10 cellular contexts compared by ENCODE assay signal in genomic region chr5:151125421-151125820, GRCh38. TPM values are rescaled to one million over a fixed set of nuclear protein-coding genes. Genes with fewer than 3 reads are reported as not detected.
DNase-seq lines count a peak whose midpoint lies in the region; ATAC-seq and TF ChIP-seq lines count a peak whose summit lies in the region.
"Had no signal": no experiment of that assay in that cellular context is flagged by ENCODE, and none has a peak within 500 bp of the region (broad histone marks: within the 10 kb centered on the region; RNA-seq: fewer than 3 reads in every experiment).

No MANE protein-coding gene starts in this region.

- H3K36me3 ChIP-seq in DND-41 (ENCODE audit: insufficient read depth, low read length) (peaks cover 90% of the 10 kb centered on the region), hepatocyte (replicated peaks; ENCODE audit: insufficient read depth, low read depth) (no peaks in the 10 kb centered on the region), uterus (no peaks in the 10 kb centered on the region)

- H2BK12ac ChIP-seq in H9 (ENCODE audit: insufficient read length, low read depth, low read length), result no peak overlapping the region

- peak overlapping the region; percentile 85 to 92 for H3K27ac Mint-ChIP-seq in T-cell
- peak overlapping the region; percentile 96 to 100 (median 98) for H3K27ac Mint-ChIP-seq in naive B cell
- H3K27ac Mint-ChIP-seq in H9, result no peak overlapping the region

- no peak overlapping the region for H3K14ac ChIP-seq in H9 (ENCODE audit: insufficient read depth, low read length)

- H4K8ac ChIP-seq in H9 (replicated peaks; ENCODE audit: insufficient read length, low read depth, low read length), result no peak overlapping the region

- H3K9me3 Mint-ChIP-seq in T-cell (no peaks in the 10 kb centered on the region), naive B cell (no peaks in the 10 kb centered on the region), H9 (no peaks in the 10 kb centered on the region)

- H3T11ph ChIP-seq in H9 (ENCODE audit: low read length), result no peak overlapping the region

- no peak overlapping the region for H3K56ac ChIP-seq in H9 (ENCODE audit: insufficient read length, low read depth, low read length)

- peak overlapping the region; percentile 4 to 56 (median 10) for H3K4me3 Mint-ChIP-seq in T-cell
- peak overlapping the region; percentile 53 to 92 (median 82) for H3K4me3 Mint-ChIP-seq in naive B cell
- no peak overlapping the region for H3K4me3 Mint-ChIP-seq in H9

- peaks cover 35% of the 10 kb centered on the region for H3K4me1 ChIP-seq in DND-41 (ENCODE audit: insufficient read depth, low read length)
- no peaks in the 10 kb centered on the region for H3K4me1 ChIP-seq in H9 (ENCODE audit: insufficient read depth, low read length)
- H3K4me1 ChIP-seq in hepatocyte (ENCODE audit: insufficient read depth), result peaks cover under 1% of the 10 kb centered on the region
- no peaks in the 10 kb centered on the region for H3K4me1 ChIP-seq in uterus

- DNase-seq in DND-41 (no peak), T-cell (peak in 14 of 34 experiments; percentile 6 to 47 (median 28)), naive B cell (peak; percentile 78), NCI-H1930 (lab: John Stamatoyannopoulos, UW) (no peak), H9 (no peak), hepatocyte (ENCODE audit: low spot score) (no peak), uterus (no peak)
- DNase-seq: NCI-H2081 treated with DMSO at 0.1 percent for 48 hours had no signal

- H3K27ac ChIP-seq in DND-41 (ENCODE audit: low read length) (peak overlapping the region; percentile 60), H9 (ENCODE audit: insufficient read length, low read depth, low read length) (no peak overlapping the region), hepatocyte (no peak overlapping the region), uterus (no peak overlapping the region)
- H3K27ac ChIP-seq: lower lobe of right lung had no signal

- no peak overlapping the region for H2BK5ac ChIP-seq in H9 (ENCODE audit: insufficient read length, low read length)

- H4K20me1 ChIP-seq in DND-41 (ENCODE audit: insufficient read depth, low read length) (peaks cover 8% of the 10 kb centered on the region), H9 (ENCODE audit: control insufficient read depth, insufficient read depth, insufficient read length) (peaks cover 2% of the 10 kb centered on the region), hepatocyte (ENCODE audit: insufficient read depth, poor library complexity, severe bottlenecking) (no peaks in the 10 kb centered on the region)

- H3K36me3 Mint-ChIP-seq in T-cell (peaks cover 65% of the 10 kb centered on the region), naive B cell (peaks cover 25 to 53% of the 10 kb centered on the region in 2 donors), H9 (ENCODE audit: insufficient read depth in 1 of 3, low read depth in 3 of 3) (peaks cover 10 to 64% (median 57%) of the 10 kb centered on the region in 3 experiments; a peak in 6 of 7 replicates)

- no CpG with 5 or more reads among the region's 7 CpGs for WGBS in H9 (ENCODE audit: extremely low coverage, insufficient read length, low lambda C conversion rate)
- WGBS in hepatocyte (ENCODE audit: low lambda C conversion rate, missing lambda C conversion rate), result 88% methylated on average over 7 of the region's 7 CpGs

- CTCF ChIA-PET in T-cell (lab: Charles Lee), result interaction anchor here (0.5 to 8.1 kb wide), 43 partner anchors 7 to 363 kb away, joined by 3 to 173 read pairs (median 5); partner anchors contain the start of genes ANXA6 (in 1 of the 2) and GM2A (in 1 of the 2)

- H3K27me3 ChIP-seq in DND-41 (ENCODE audit: insufficient read depth, low read length, poor library complexity) (no peaks in the 10 kb centered on the region), H9 (ENCODE audit: insufficient read depth, low read length) (no peaks in the 10 kb centered on the region), hepatocyte (no peaks in the 10 kb centered on the region), uterus (no peaks in the 10 kb centered on the region)

- no peak overlapping the region for H4K91ac ChIP-seq in H9 (ENCODE audit: insufficient read length, low read depth, low read length)

- H3K23me2 ChIP-seq in H9 (ENCODE audit: insufficient read length, low read depth, low read length, poor library complexity, severe bottlenecking), result no peaks in the 10 kb centered on the region

- POLR2A ChIA-PET in T-cell (lab: Charles Lee), result interaction anchor here (0.7 to 1.2 kb wide), 8 partner anchors 17 to 89 kb away, joined by 3 to 7 read pairs (median 4); no protein-coding TSS in a partner anchor

- no peaks in the 10 kb centered on the region for H3K27me3 Mint-ChIP-seq in T-cell
- peaks cover 0 to 4% (median 0%) of the 10 kb centered on the region in 3 donors for H3K27me3 Mint-ChIP-seq in naive B cell
- no peaks in the 10 kb centered on the region for H3K27me3 Mint-ChIP-seq in H9 (ENCODE audit: low read depth)

- no peak overlapping the region for H3K4ac ChIP-seq in H9 (ENCODE audit: low read depth, low read length)

- H3K9me3 ChIP-seq in DND-41 (ENCODE audit: insufficient read depth, low read length, severe bottlenecking), result no peaks in the 10 kb centered on the region
- H3K9me3 ChIP-seq in H9 (ENCODE audit: control insufficient read depth, low read depth, low read length), result no peaks in the 10 kb centered on the region
- H3K9me3 ChIP-seq in hepatocyte (ENCODE audit: low read depth), result no peaks in the 10 kb centered on the region
- no peaks in the 10 kb centered on the region for H3K9me3 ChIP-seq in uterus
- H3K9me3 ChIP-seq: lower lobe of right lung had no signal

- H3K23ac ChIP-seq in H9 (ENCODE audit: insufficient read length, low read depth, low read length), result no peak overlapping the region

- no peak overlapping the region for H2BK15ac ChIP-seq in H9 (ENCODE audit: low read depth, low read length)

- H2AFZ ChIP-seq in DND-41 (ENCODE audit: low read depth, low read length) (no peak overlapping the region), H9 (ENCODE audit: low read length) (no peak overlapping the region), hepatocyte (no peak overlapping the region)

- no peak for TF ChIP-seq POLR2A in uterus (IDR thresholded peaks at IDR 0.05)

- H3K18ac ChIP-seq in H9 (ENCODE audit: insufficient read length, low read depth, low read length), result no peak overlapping the region

- H3K79me1 ChIP-seq in H9 (ENCODE audit: insufficient read depth, low read depth, low read length, poor library complexity, severe bottlenecking), result no peaks in the 10 kb centered on the region

- ATAC-seq in DND-41 (ENCODE audit: insufficient read depth, low read depth) (no peak), GM21447 (IDR thresholded peaks at IDR 0.05; ENCODE audit: unreplicated experiment) (peak; percentile 25), T-cell (replicated peaks in 1 of 4) (peak in 3 of 4 experiments; percentile 24 to 46 (median 45)), naive B cell (ENCODE audit: low read depth in 2 of 2) (peak; percentile 43 to 50)

- H3K4me2 ChIP-seq in DND-41 (ENCODE audit: insufficient read depth, low read length), result no peak overlapping the region
- no peak overlapping the region for H3K4me2 ChIP-seq in H9 (ENCODE audit: insufficient read depth, insufficient read length, low read length)
- no peak overlapping the region for H3K4me2 ChIP-seq in hepatocyte

- no peak overlapping the region for H3K4me3 ChIP-seq in DND-41 (ENCODE audit: low read depth in 1 of 2, low read length in 2 of 2)
- H3K4me3 ChIP-seq in hepatocyte, result no peak overlapping the region
- H3K4me3 ChIP-seq in uterus, result no peak overlapping the region
- H3K4me3 ChIP-seq: lower lobe of right lung had no signal

- no peak overlapping the region for H4K5ac ChIP-seq in H9 (ENCODE audit: insufficient read length, low read depth, low read length)

- H3K4me1 Mint-ChIP-seq in T-cell (peaks cover 41 to 59% (median 59%) of the 10 kb centered on the region in 3 donors), naive B cell (peaks cover 57 to 79% (median 69%) of the 10 kb centered on the region in 3 donors), H9 (peaks cover 9 to 10% of the 10 kb centered on the region in 2 experiments)

- TF ChIP-seq CTCF in DND-41 (IDR thresholded peaks at IDR 0.05; ENCODE audit: borderline replicate concordance, extremely low read depth, low read length, poor library complexity, severe bottlenecking) (no peak), H9 (conservative IDR thresholded peaks at IDR 0.05) (no peak), hepatocyte (IDR thresholded peaks at IDR 0.05; ENCODE audit: poor library complexity) (no peak), uterus (IDR thresholded peaks at IDR 0.05) (no peak)

- no peak overlapping the region for H3K9ac ChIP-seq in DND-41 (ENCODE audit: low read depth, low read length)
- H3K9ac ChIP-seq in H9 (ENCODE audit: extremely low read depth, insufficient read length, low read length), result no peak overlapping the region

- no peak overlapping the region for H2AK5ac ChIP-seq in H9 (ENCODE audit: insufficient read length, low read length)

- intact Hi-C loops in uterus (cut with DNase I; ENCODE audit: low total_unique reads), result loop anchor here (10.0 kb wide), 1 partner anchor 109 kb away; no protein-coding TSS in a partner anchor

- H3K9me2 ChIP-seq in hepatocyte (replicated peaks; ENCODE audit: insufficient read depth), result no peaks in the 10 kb centered on the region

- H2BK120ac ChIP-seq in H9 (ENCODE audit: low read depth, low read length, poor library complexity, severe bottlenecking), result no peak overlapping the region

- H2BK20ac ChIP-seq in H9 (ENCODE audit: low read depth, low read length, poor library complexity, severe bottlenecking), result no peak overlapping the region

- H3K79me2 ChIP-seq in DND-41 (ENCODE audit: insufficient read depth, low read length), result no peaks in the 10 kb centered on the region
- H3K79me2 ChIP-seq in H9 (ENCODE audit: insufficient read depth, low read length), result no peaks in the 10 kb centered on the region
- no peaks in the 10 kb centered on the region for H3K79me2 ChIP-seq in hepatocyte

RNA-seq across cellular contexts. Expression of gene ANXA6, which starts 32.2 kb away (rescaled TPM):
- 100 to 1,000 TPM; 266 to 395 (median 345) TPM for total RNA-seq in T-cell
- 100 to 1,000 TPM; 183 to 442 (median 326) TPM for polyA plus RNA-seq in naive B cell (ENCODE audit: low read depth in 6 of 6)
- 93.2 and 98.7 TPM in 2 replicates for total RNA-seq in H9 (2021)
- total RNA-seq in hepatocyte, result 148 and 152 TPM in 2 replicates
- polyA plus RNA-seq in hepatocyte, result 116 and 122 TPM in 2 replicates
- total RNA-seq in uterus, result 100 to 1,000 TPM; 131 to 346 (median 252) TPM

RNA-seq across cellular contexts. Expression of gene TNIP1, which starts 44.6 kb away (rescaled TPM):
- total RNA-seq in T-cell (100 to 1,000 TPM; 118 to 211 (median 170) TPM), H9 (2021) (40.8 and 43.7 TPM in 2 replicates), hepatocyte (54.3 and 64.6 TPM in 2 replicates), uterus (10 to 100 TPM; 35.6 to 70.8 (median 50.7) TPM)
- polyA plus RNA-seq in naive B cell (ENCODE audit: low read depth in 6 of 6) (10 to 100 TPM; 36.2 to 68.2 (median 55.5) TPM), hepatocyte (48.0 and 57.0 TPM in 2 replicates)

Comparison
In these comparisons a context has a peak if more than half of its experiments do, and no peak if none do; other contexts are left out.
1. H3K27ac Mint-ChIP-seq: peak in T-cell (2 of 2) and naive B cell (6 of 6); none in H9 (0 of 3).
2. H3K4me3 Mint-ChIP-seq: peak in T-cell (3 of 3) and naive B cell (8 of 8); none in H9 (0 of 2).